8 cellular contexts compared by ENCODE assay signal in genomic region chr22:24423519-24424000, GRCh38. TPM values are rescaled to one million over a fixed set of nuclear protein-coding genes. Genes with fewer than 3 reads are reported as not detected.
A peak's percentile ranks its signal among the peaks of the same experiment; 100 is the strongest.
DNase-seq lines count a peak whose midpoint lies in the region; ATAC-seq and TF ChIP-seq lines count a peak whose summit lies in the region.

No MANE protein-coding gene starts in this region.

- peaks cover 30% of the 10 kb centered on the region for H3K4me1 ChIP-seq in CD8-positive, alpha-beta memory T cell (ENCODE audit: insufficient read depth, low read length)
- peaks cover 20% of the 10 kb centered on the region for H3K4me1 ChIP-seq in HUES6 (ENCODE audit: control insufficient read depth, insufficient read depth, low read length)
- no peaks in the 10 kb centered on the region for H3K4me1 ChIP-seq in colonic mucosa
- H3K4me1 ChIP-seq in lower lobe of right lung = peaks cover 65% of the 10 kb centered on the region

- ATAC-seq in lower lobe of right lung (peak; percentile 78 to 86), GM18858 (IDR thresholded peaks at IDR 0.05; ENCODE audit: unreplicated experiment) (no peak)

- CTCF ChIA-PET in CD8-positive, alpha-beta memory T cell (lab: Charles Lee) = interaction anchor here (0.9 to 7.6 kb wide), 9 partner anchors 12 to 104 kb away, joined by 3 to 67 read pairs (median 11); no protein-coding TSS in a partner anchor

- intact Hi-C loops in colonic mucosa (cut with DNase I) (loop anchor here (5.0 kb wide), 2 partner anchors 79 to 99 kb away; no protein-coding TSS in a partner anchor), lower lobe of right lung (cut with DNase I) (no loop called here)

- H3K9me3 ChIP-seq in CD8-positive, alpha-beta memory T cell (ENCODE audit: low read length) = no peaks in the 10 kb centered on the region
- H3K9me3 ChIP-seq in HUES6 (ENCODE audit: control insufficient read depth, insufficient read depth, low read depth, low read length) (no peaks in the 10 kb centered on the region), colonic mucosa (no peaks in the 10 kb centered on the region), lower lobe of right lung (no peaks in the 10 kb centered on the region)

- no peaks in the 10 kb centered on the region for H3K9me3 Mint-ChIP-seq in CD8-positive, alpha-beta memory T cell

- H3K4me3 ChIP-seq in CD8-positive, alpha-beta memory T cell (ENCODE audit: low read length) = no peak overlapping the region
- H3K4me3 ChIP-seq in HUES6 (ENCODE audit: low read depth, low read length) (peak overlapping the region; percentile 68), colonic mucosa (peak overlapping the region; percentile 49), lower lobe of right lung (peak overlapping the region; percentile 75)

- H3K9ac ChIP-seq in HUES6 (ENCODE audit: low read length) (no peak overlapping the region), colonic mucosa (ENCODE audit: low read depth in 2 of 2, low read length in 2 of 2) (peak overlapping the region in 1 of 2 donors; percentile 26)

- peak overlapping the region in 6 of 7 donors; percentile 71 to 90 (median 75) for H3K4me3 Mint-ChIP-seq in CD8-positive, alpha-beta memory T cell

- H3K27ac Mint-ChIP-seq in CD8-positive, alpha-beta memory T cell = peak overlapping the region in 1 of 8 donors; percentile 96

- H3K36me3 ChIP-seq in CD8-positive, alpha-beta memory T cell (ENCODE audit: insufficient read depth, low read length) = no peaks in the 10 kb centered on the region
- H3K36me3 ChIP-seq in HUES6 (ENCODE audit: control insufficient read depth, insufficient read depth, low read length) (no peaks in the 10 kb centered on the region), colonic mucosa (no peaks in the 10 kb centered on the region), lower lobe of right lung (no peaks in the 10 kb centered on the region)

- POLR2A ChIA-PET in CD8-positive, alpha-beta memory T cell (lab: Charles Lee) = interaction anchor here (0.6 kb wide), 1 partner anchor 12 kb away, joined by 3 read pairs; no protein-coding TSS in a partner anchor

- DNase-seq in CD8-positive, alpha-beta memory T cell = peak; percentile 52 to 73 (median 58)
- DNase-seq in activated CD4-positive, alpha-beta T cell treated with anti-CD3 and anti-CD28 coated beads for 1 hour = peak; percentile 46
- DNase-seq in colonic mucosa (peak; percentile 60), lower lobe of right lung (peak; percentile 82), cerebellar nuclear complex (lab: John Stamatoyannopoulos, UW) (no peak)
- DNase-seq in stimulated activated CD8-positive, alpha-beta memory T cell treated with anti-CD3 and anti-CD28 coated beads, Interleukin-2, amount 100 ng/mL, for 1 hour (ENCODE audit: low read depth in 2 of 2) = peak; percentile 41 to 47

- H3K27me3 Mint-ChIP-seq in CD8-positive, alpha-beta memory T cell = peaks cover 0 to 3% of the 10 kb centered on the region in 2 donors

- H3K36me3 Mint-ChIP-seq in CD8-positive, alpha-beta memory T cell = peaks cover 0 to 9% (median 0%) of the 10 kb centered on the region in 3 donors

- H3K27ac ChIP-seq in CD8-positive, alpha-beta memory T cell (ENCODE audit: low read depth, low read length) = no peak overlapping the region
- no peak overlapping the region for H3K27ac ChIP-seq in HUES6 (ENCODE audit: low read depth, low read length)
- no peak overlapping the region for H3K27ac ChIP-seq in colonic mucosa
- H3K27ac ChIP-seq in lower lobe of right lung = peak overlapping the region; percentile 77

- H3K27me3 ChIP-seq in CD8-positive, alpha-beta memory T cell (ENCODE audit: insufficient read depth, low read length, poor library complexity, severe bottlenecking) = no peaks in the 10 kb centered on the region
- H3K27me3 ChIP-seq in HUES6 (ENCODE audit: control insufficient read depth, insufficient read depth, low read length) (peaks cover 33% of the 10 kb centered on the region), colonic mucosa (peaks cover 16% of the 10 kb centered on the region), lower lobe of right lung (ENCODE audit: low read depth) (peaks cover 13% of the 10 kb centered on the region)

- peaks cover 29 to 51% (median 33%) of the 10 kb centered on the region in 3 donors for H3K4me1 Mint-ChIP-seq in CD8-positive, alpha-beta memory T cell

- TF ChIP-seq CTCF in colonic mucosa (IDR thresholded peaks at IDR 0.05) (peak; percentile 88), lower lobe of right lung (IDR thresholded peaks at IDR 0.05) (peak; percentile 94)

RNA-seq across cellular contexts. Expression of gene ADORA2A, which starts 3.8 kb away (rescaled TPM):
- 10 to 100 TPM; 23.2 to 26.7 TPM for total RNA-seq in CD8-positive, alpha-beta memory T cell
- polyA plus RNA-seq in CD8-positive, alpha-beta memory T cell = 89.6 TPM
- total RNA-seq in colonic mucosa (1 to 10 TPM; 1.5 to 2.5 TPM), lower lobe of right lung (16.0 TPM)

Comparison
In these comparisons a context has a peak if more than half of its experiments do, and no peak if none do; other contexts are left out.
1. DNase-seq: peak in CD8-positive, alpha-beta memory T cell (5 of 5), activated CD4-positive, alpha-beta T cell treated with anti-CD3 and anti-CD28 coated beads for 1 hour (single experiment), colonic mucosa (single experiment), lower lobe of right lung (single experiment) and stimulated activated CD8-positive, alpha-beta memory T cell treated with anti-CD3 and anti-CD28 coated beads, Interleukin-2, amount 100 ng/mL, for 1 hour (2 of 2); none in cerebellar nuclear complex (0 of 2).